ENCODE assay signal across 14 cellular contexts in genomic region chr14:77184396-77185092, GRCh38. TPM values are rescaled to one million over a fixed set of nuclear protein-coding genes. Genes with fewer than 3 reads are reported as not detected.
DNase-seq lines count a peak whose midpoint lies in the region; ATAC-seq and TF ChIP-seq lines count a peak whose summit lies in the region.
"Had no signal": no experiment of that assay in that cellular context is flagged by ENCODE, and none has a peak within 500 bp of the region (broad histone marks: within the 10 kb centered on the region; RNA-seq: fewer than 3 reads in every experiment).

No MANE protein-coding gene starts in this region.

- peaks cover 18% of the 10 kb centered on the region for H3K27me3 Mint-ChIP-seq in brain

- H3K4me1 ChIP-seq in mucosa of descending colon (ENCODE audit: low read depth) (peaks cover 41% of the 10 kb centered on the region), left lung (peaks cover 3 to 12% of the 10 kb centered on the region in 2 donors)

- H3K9me3 Mint-ChIP-seq in brain, result peaks cover 0 to 2% (median 0%) of the 10 kb centered on the region in 5 experiments

- peaks cover 58% of the 10 kb centered on the region for H3K4me1 Mint-ChIP-seq in brain

- peaks cover 14 to 68% of the 10 kb centered on the region in 2 donors for H3K27me3 ChIP-seq in left lung

- intact Hi-C loops in mucosa of descending colon (cut with DNase I, micrococcal nuclease), result no loop called here
- intact Hi-C loops in left lung (cut with DNase I), result no loop called here

- H3K4me3 ChIP-seq in mucosa of descending colon (no peak overlapping the region), left lung (no peak overlapping the region)
- H3K4me3 ChIP-seq: coronary artery had no signal

- peak overlapping the region in 2 of 5 experiments; percentile 35 to 36 for H3K27ac Mint-ChIP-seq in brain

- H3K36me3 ChIP-seq in mucosa of descending colon (ENCODE audit: low read depth), result no peaks in the 10 kb centered on the region
- H3K36me3 ChIP-seq in left lung, result no peaks in the 10 kb centered on the region

- H3K36me3 Mint-ChIP-seq in brain, result no peaks in the 10 kb centered on the region
- H3K36me3 Mint-ChIP-seq: naive B cell had no signal

- TF ChIP-seq CTCF in brain (conservative IDR thresholded peaks at IDR 0.05) (no peak), mucosa of descending colon (IDR thresholded peaks at IDR 0.05) (no peak), left lung (IDR thresholded peaks at IDR 0.05) (no peak)

- no peak overlapping the region for H3K27ac ChIP-seq in left lung
- H3K27ac ChIP-seq: coronary artery had no signal

- H3K9me3 ChIP-seq in mucosa of descending colon, result no peaks in the 10 kb centered on the region
- H3K9me3 ChIP-seq in left lung, result no peaks in the 10 kb centered on the region

- ATAC-seq in GM18867 (IDR thresholded peaks at IDR 0.05; ENCODE audit: unreplicated experiment), result peak; percentile 38
- ATAC-seq in mucosa of descending colon, result peak; percentile 85
- no peak for ATAC-seq in GM21717 (IDR thresholded peaks at IDR 0.05; ENCODE audit: unreplicated experiment)
- no peak for ATAC-seq in left lung
- ATAC-seq: Panc1, right cardiac atrium had no signal

- DNase-seq in DMS153 (lab: John Stamatoyannopoulos, UW), result peak; percentile 20
- no peak for DNase-seq in DMS153 treated with DMSO at 0.1 percent for 48 hours (lab: John Stamatoyannopoulos, UW; ENCODE audit: unreplicated experiment)
- peak; percentile 74 to 78 (median 76) for DNase-seq in mucosa of descending colon
- no peak for DNase-seq in DMS79 (lab: John Stamatoyannopoulos, UW)
- DNase-seq in left lung, result no peak
- DNase-seq: activated CD8-positive, alpha-beta memory T cell treated with anti-CD3 and anti-CD28 coated beads, Interleukin-2, amount 50 U/mL, for 48 hours; naive B cell; right cardiac atrium; T1000 had no signal

- peak overlapping the region in 4 of 5 experiments; percentile 20 to 89 (median 73) for H3K4me3 Mint-ChIP-seq in brain

RNA-seq across cellular contexts. Expression of gene TMEM63C, which starts 2.9 kb away (rescaled TPM):
- 53.6 TPM for polyA plus RNA-seq in brain (ENCODE audit: insufficient read depth, low read depth, low replicate concordance)
- total RNA-seq in mucosa of descending colon (10 to 100 TPM; 21.2 to 40.8 (median 34.9) TPM), left lung (under 1 TPM in 1 of 2 donors, not detected in 1; 0.47 TPM)

RNA-seq across cellular contexts. Expression of gene ZDHHC22, which starts 43.0 kb away (rescaled TPM):
- polyA plus RNA-seq in brain (ENCODE audit: insufficient read depth, low read depth, low replicate concordance), result 30.2 TPM
- 1 to 10 TPM in 1 of 3 donors, not detected in 2; 1.7 TPM for total RNA-seq in mucosa of descending colon
- not detected for total RNA-seq in left lung
- total RNA-seq: right cardiac atrium had no signal
- polyA plus RNA-seq: right cardiac atrium had no signal

Comparison
In these comparisons a context has a peak if more than half of its experiments do, and no peak if none do; other contexts are left out.
1. DNase-seq: peak in DMS153 (single experiment) and mucosa of descending colon (3 of 3); none in DMS153 treated with DMSO at 0.1 percent for 48 hours (single experiment), DMS79 (single experiment) and left lung (0 of 2).
2. ATAC-seq: peak in GM18867 (single experiment) and mucosa of descending colon (single experiment); none in GM21717 (single experiment) and left lung (single experiment).
3. RNA of gene TMEM63C, which starts 2.9 kb away (total RNA-seq): 21.2 to 40.8 TPM in mucosa of descending colon; 0.47 TPM in left lung; every median in the first group is over 10 times any median in the second.